1 cellular context compared by ENCODE assay signal in genomic region chr1:109548321-109549267, GRCh38.
TF ChIP-seq lines count a peak whose summit lies in the region.

Gene GNAI3, plus strand, starts transcription at chr1:109548615. Its CDS starts 106 bp downstream, at chr1:109548721.

TF ChIP-seq in HepG2, 621 proteins besides CTCF, POLR2A, EP300 and RAD21 (continued from another document and continues in another):
- TF ChIP-seq TAF15 (IDR thresholded peaks at IDR 0.05; ENCODE audit: low read depth, low read length, poor library complexity, severe bottlenecking) = no peak
- no peak for TF ChIP-seq DDIT3 (CRISPR knock-in tag; IDR thresholded peaks at IDR 0.05)
- TF ChIP-seq ATF4 (CRISPR knock-in tag; IDR thresholded peaks at IDR 0.05) = peak in 1 of 2 experiments; percentile 59; a peak in 1 of 4 replicates
- TF ChIP-seq BCL6 (CRISPR knock-in tag; IDR thresholded peaks at IDR 0.05) = no peak; the same call in 1 of the 2 replicates
- peak; percentile 91 for TF ChIP-seq GABPA (IDR thresholded peaks at IDR 0.05; ENCODE audit: low read depth, low read length)
- peak; percentile 99 for TF ChIP-seq GABPA (CRISPR knock-in tag; IDR thresholded peaks at IDR 0.05; ENCODE audit: low read depth)
- TF ChIP-seq, protein P1, sequence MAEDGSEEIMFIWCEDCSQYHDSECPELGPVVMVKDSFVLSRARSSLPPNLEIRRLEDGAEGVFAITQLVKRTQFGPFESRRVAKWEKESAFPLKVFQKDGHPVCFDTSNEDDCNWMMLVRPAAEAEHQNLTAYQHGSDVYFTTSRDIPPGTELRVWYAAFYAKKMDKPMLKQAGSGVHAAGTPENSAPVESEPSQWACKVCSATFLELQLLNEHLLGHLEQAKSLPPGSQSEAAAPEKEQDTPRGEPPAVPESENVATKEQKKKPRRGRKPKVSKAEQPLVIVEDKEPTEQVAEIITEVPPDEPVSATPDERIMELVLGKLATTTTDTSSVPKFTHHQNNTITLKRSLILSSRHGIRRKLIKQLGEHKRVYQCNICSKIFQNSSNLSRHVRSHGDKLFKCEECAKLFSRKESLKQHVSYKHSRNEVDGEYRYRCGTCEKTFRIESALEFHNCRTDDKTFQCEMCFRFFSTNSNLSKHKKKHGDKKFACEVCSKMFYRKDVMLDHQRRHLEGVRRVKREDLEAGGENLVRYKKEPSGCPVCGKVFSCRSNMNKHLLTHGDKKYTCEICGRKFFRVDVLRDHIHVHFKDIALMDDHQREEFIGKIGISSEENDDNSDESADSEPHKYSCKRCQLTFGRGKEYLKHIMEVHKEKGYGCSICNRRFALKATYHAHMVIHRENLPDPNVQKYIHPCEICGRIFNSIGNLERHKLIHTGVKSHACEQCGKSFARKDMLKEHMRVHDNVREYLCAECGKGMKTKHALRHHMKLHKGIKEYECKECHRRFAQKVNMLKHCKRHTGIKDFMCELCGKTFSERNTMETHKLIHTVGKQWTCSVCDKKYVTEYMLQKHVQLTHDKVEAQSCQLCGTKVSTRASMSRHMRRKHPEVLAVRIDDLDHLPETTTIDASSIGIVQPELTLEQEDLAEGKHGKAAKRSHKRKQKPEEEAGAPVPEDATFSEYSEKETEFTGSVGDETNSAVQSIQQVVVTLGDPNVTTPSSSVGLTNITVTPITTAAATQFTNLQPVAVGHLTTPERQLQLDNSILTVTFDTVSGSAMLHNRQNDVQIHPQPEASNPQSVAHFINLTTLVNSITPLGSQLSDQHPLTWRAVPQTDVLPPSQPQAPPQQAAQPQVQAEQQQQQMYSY (CRISPR knock-in tag; IDR thresholded peaks at IDR 0.05) = no peak
- no peak for TF ChIP-seq SIN3B (IDR thresholded peaks at IDR 0.05; ENCODE audit: low read length)
- TF ChIP-seq, protein P2, sequence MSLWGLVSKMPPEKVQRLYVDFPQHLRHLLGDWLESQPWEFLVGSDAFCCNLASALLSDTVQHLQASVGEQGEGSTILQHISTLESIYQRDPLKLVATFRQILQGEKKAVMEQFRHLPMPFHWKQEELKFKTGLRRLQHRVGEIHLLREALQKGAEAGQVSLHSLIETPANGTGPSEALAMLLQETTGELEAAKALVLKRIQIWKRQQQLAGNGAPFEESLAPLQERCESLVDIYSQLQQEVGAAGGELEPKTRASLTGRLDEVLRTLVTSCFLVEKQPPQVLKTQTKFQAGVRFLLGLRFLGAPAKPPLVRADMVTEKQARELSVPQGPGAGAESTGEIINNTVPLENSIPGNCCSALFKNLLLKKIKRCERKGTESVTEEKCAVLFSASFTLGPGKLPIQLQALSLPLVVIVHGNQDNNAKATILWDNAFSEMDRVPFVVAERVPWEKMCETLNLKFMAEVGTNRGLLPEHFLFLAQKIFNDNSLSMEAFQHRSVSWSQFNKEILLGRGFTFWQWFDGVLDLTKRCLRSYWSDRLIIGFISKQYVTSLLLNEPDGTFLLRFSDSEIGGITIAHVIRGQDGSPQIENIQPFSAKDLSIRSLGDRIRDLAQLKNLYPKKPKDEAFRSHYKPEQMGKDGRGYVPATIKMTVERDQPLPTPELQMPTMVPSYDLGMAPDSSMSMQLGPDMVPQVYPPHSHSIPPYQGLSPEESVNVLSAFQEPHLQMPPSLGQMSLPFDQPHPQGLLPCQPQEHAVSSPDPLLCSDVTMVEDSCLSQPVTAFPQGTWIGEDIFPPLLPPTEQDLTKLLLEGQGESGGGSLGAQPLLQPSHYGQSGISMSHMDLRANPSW (CRISPR knock-in tag; IDR thresholded peaks at IDR 0.05; ENCODE audit: borderline replicate concordance) = no peak
- TF ChIP-seq ZSCAN9 (CRISPR knock-in tag; IDR thresholded peaks at IDR 0.05; ENCODE audit: borderline replicate concordance) = 0 out of 2 replicates have a peak, but pooled peaks have one; percentile 72
- no peak for TF ChIP-seq NKX3-1 (CRISPR knock-in tag; IDR thresholded peaks at IDR 0.05)
- 0 out of 2 replicates have a peak, but pooled peaks have one; percentile 57 for TF ChIP-seq ZNF484 (CRISPR knock-in tag; IDR thresholded peaks at IDR 0.05; ENCODE audit: borderline replicate concordance, low read depth)
- 0 out of 2 replicates have a peak, but pooled peaks have one; percentile 72 for TF ChIP-seq TMF1 (CRISPR knock-in tag; IDR thresholded peaks at IDR 0.05; ENCODE audit: low read depth)
- peak; percentile 86 for TF ChIP-seq ETV5 (CRISPR knock-in tag; IDR thresholded peaks at IDR 0.05; ENCODE audit: borderline replicate concordance)
- peak; percentile 75; the same call in 1 of the 2 replicates for TF ChIP-seq EED (CRISPR knock-in tag; IDR thresholded peaks at IDR 0.05)
- peak; percentile 98 for TF ChIP-seq POLR2AphosphoS5 (IDR thresholded peaks at IDR 0.05; ENCODE audit: low read depth, low read length)
- no peak for TF ChIP-seq LCORL (IDR thresholded peaks at IDR 0.05)
- peak; percentile 67; the same call in 1 of the 2 replicates for TF ChIP-seq LCORL (CRISPR knock-in tag; IDR thresholded peaks at IDR 0.05)
- TF ChIP-seq ZNF564 (CRISPR knock-in tag; IDR thresholded peaks at IDR 0.05) = peak; percentile 66; the same call in 1 of the 2 replicates
- TF ChIP-seq MTA3 (CRISPR knock-in tag; IDR thresholded peaks at IDR 0.05) = no peak
- no peak for TF ChIP-seq ZNF773 (CRISPR knock-in tag; IDR thresholded peaks at IDR 0.05; ENCODE audit: borderline replicate concordance)
- no peak for TF ChIP-seq ZNF10 (CRISPR knock-in tag; IDR thresholded peaks at IDR 0.05; ENCODE audit: borderline replicate concordance, low read depth)
- no peak for TF ChIP-seq ZNF563 (CRISPR knock-in tag; IDR thresholded peaks at IDR 0.05)
- 0 out of 2 replicates have a peak, but pooled peaks have one; percentile 63 for TF ChIP-seq CCDC6 (CRISPR knock-in tag; IDR thresholded peaks at IDR 0.05)
- TF ChIP-seq PRDM4 (CRISPR knock-in tag; IDR thresholded peaks at IDR 0.05; ENCODE audit: borderline replicate concordance) = no peak
- TF ChIP-seq ZNF337 (CRISPR knock-in tag; IDR thresholded peaks at IDR 0.05; ENCODE audit: borderline replicate concordance, low read depth) = no peak; the same call in 1 of the 2 replicates
- no peak for TF ChIP-seq ZNF296 (CRISPR knock-in tag; conservative IDR thresholded peaks at IDR 0.05)
- 0 out of 2 replicates have a peak, but pooled peaks have one; percentile 33 for TF ChIP-seq ZNF230 (CRISPR knock-in tag; IDR thresholded peaks at IDR 0.05)
- TF ChIP-seq MIXL1 (CRISPR knock-in tag; IDR thresholded peaks at IDR 0.05) = no peak; the same call in none of the 2 replicates
- TF ChIP-seq, protein P3, sequence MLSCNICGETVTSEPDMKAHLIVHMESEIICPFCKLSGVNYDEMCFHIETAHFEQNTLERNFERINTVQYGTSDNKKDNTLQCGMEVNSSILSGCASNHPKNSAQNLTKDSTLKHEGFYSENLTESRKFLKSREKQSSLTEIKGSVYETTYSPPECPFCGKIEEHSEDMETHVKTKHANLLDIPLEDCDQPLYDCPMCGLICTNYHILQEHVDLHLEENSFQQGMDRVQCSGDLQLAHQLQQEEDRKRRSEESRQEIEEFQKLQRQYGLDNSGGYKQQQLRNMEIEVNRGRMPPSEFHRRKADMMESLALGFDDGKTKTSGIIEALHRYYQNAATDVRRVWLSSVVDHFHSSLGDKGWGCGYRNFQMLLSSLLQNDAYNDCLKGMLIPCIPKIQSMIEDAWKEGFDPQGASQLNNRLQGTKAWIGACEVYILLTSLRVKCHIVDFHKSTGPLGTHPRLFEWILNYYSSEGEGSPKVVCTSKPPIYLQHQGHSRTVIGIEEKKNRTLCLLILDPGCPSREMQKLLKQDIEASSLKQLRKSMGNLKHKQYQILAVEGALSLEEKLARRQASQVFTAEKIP (CRISPR knock-in tag; IDR thresholded peaks at IDR 0.05; ENCODE audit: borderline replicate concordance) = no peak
- TF ChIP-seq SOX6 (IDR thresholded peaks at IDR 0.05) = no peak
- peak; percentile 51 for TF ChIP-seq SOX6 (CRISPR knock-in tag; IDR thresholded peaks at IDR 0.05)
- no peak for TF ChIP-seq HNF1A (IDR thresholded peaks at IDR 0.05; ENCODE audit: low read depth)
- peak; percentile 48; the same call in 1 of the 2 replicates for TF ChIP-seq HNF1A (CRISPR knock-in tag; IDR thresholded peaks at IDR 0.05; ENCODE audit: borderline replicate concordance)
- no peak for TF ChIP-seq EZH2 (conservative IDR thresholded peaks at IDR 0.05; ENCODE audit: low read depth, low read length)
- TF ChIP-seq SIN3A (IDR thresholded peaks at IDR 0.05; ENCODE audit: borderline replicate concordance, low read depth, low read length) = peak; percentile 82
- no peak for TF ChIP-seq ZNF792 (CRISPR knock-in tag; IDR thresholded peaks at IDR 0.05)
- TF ChIP-seq PHB2 (IDR thresholded peaks at IDR 0.05; ENCODE audit: partially characterized antibody) = no peak
- peak; percentile 88 for TF ChIP-seq ZNF572 (CRISPR knock-in tag; IDR thresholded peaks at IDR 0.05)
- 0 out of 2 replicates have a peak, but pooled peaks have one; percentile 77 for TF ChIP-seq ZNF138 (CRISPR knock-in tag; IDR thresholded peaks at IDR 0.05; ENCODE audit: low read depth)
- no peak for TF ChIP-seq ZBED4 (CRISPR knock-in tag; IDR thresholded peaks at IDR 0.05; ENCODE audit: borderline replicate concordance)
- TF ChIP-seq AHR (CRISPR knock-in tag; IDR thresholded peaks at IDR 0.05) = no peak; the same call in 1 of the 2 replicates
- no peak for TF ChIP-seq SMARCC2 (IDR thresholded peaks at IDR 0.05)
- no peak for TF ChIP-seq ZSCAN12 (CRISPR knock-in tag; IDR thresholded peaks at IDR 0.05)
- no peak for TF ChIP-seq HDAC6 (IDR thresholded peaks at IDR 0.05; ENCODE audit: low read depth, low read length)
